In genomic region chr20:35699127-35699913, GRCh38 we compare ENCODE assay signal across 8 cellular contexts. TPM values are rescaled to one million over a fixed set of nuclear protein-coding genes. Genes with fewer than 3 reads are reported as not detected.
DNase-seq lines count a peak whose midpoint lies in the region; ATAC-seq lines count a peak whose summit lies in the region.

TSS of gene NFS1 (minus strand) at chr20:35699352. CDS start at chr20:35699288, 64 bp downstream.
TSS of gene ROMO1 (plus strand) at chr20:35699405. CDS start at chr20:35699633, 228 bp downstream.

- peaks cover 0 to 11% (median 0%) of the 10 kb centered on the region in 8 donors for H3K9me3 Mint-ChIP-seq in CD4-positive, alpha-beta memory T cell
- no peaks in the 10 kb centered on the region for H3K9me3 Mint-ChIP-seq in activated CD8-positive, alpha-beta memory T cell treated with anti-CD3 and anti-CD28 coated beads, Interleukin-2, amount 10 ng/mL, durations not matched to agents 7 days and 5 days (ENCODE audit: low read depth)

- H3K27me3 Mint-ChIP-seq in CD4-positive, alpha-beta memory T cell: no peaks in the 10 kb centered on the region
- H3K27me3 Mint-ChIP-seq in activated CD8-positive, alpha-beta memory T cell treated with anti-CD3 and anti-CD28 coated beads, Interleukin-2, amount 10 ng/mL, durations not matched to agents 7 days and 5 days: no peaks in the 10 kb centered on the region

- H4K8ac ChIP-seq in mesendoderm (ENCODE audit: low read depth, low read length): no peak within 1 kb of the TSS

- peaks cover 33 to 67% (median 42%) of the 10 kb centered on the region in 4 donors for H3K4me1 Mint-ChIP-seq in CD4-positive, alpha-beta memory T cell
- H3K4me1 Mint-ChIP-seq in activated CD8-positive, alpha-beta memory T cell treated with anti-CD3 and anti-CD28 coated beads, Interleukin-2, amount 10 ng/mL, durations not matched to agents 7 days and 5 days: peaks cover 42% of the 10 kb centered on the region

- peak within 1 kb of the TSS; percentile 100 for H3K56ac ChIP-seq in mesendoderm (ENCODE audit: low read length)

- H3K4ac ChIP-seq in mesendoderm (ENCODE audit: low read depth, low read length): peak within 1 kb of the TSS; percentile 87

- peak; percentile 80 for ATAC-seq in GM19455 (IDR thresholded peaks at IDR 0.05; ENCODE audit: unreplicated experiment)
- ATAC-seq in activated CD8-positive, alpha-beta memory T cell treated with anti-CD3 and anti-CD28 coated beads, Interleukin-2, amount 10 ng/mL, durations not matched to agents 7 days and 5 days: peak; percentile 94

- H3K23ac ChIP-seq in mesendoderm (ENCODE audit: low read length): no peak within 1 kb of the TSS

- H3K27ac Mint-ChIP-seq in CD4-positive, alpha-beta memory T cell: peak within 1 kb of the TSS; percentile 93 to 99 (median 97)
- H3K27ac Mint-ChIP-seq in activated CD8-positive, alpha-beta memory T cell treated with anti-CD3 and anti-CD28 coated beads, Interleukin-2, amount 10 ng/mL, durations not matched to agents 7 days and 5 days: peak within 1 kb of the TSS; percentile 98

- peak within 1 kb of the TSS; percentile 92 to 99 (median 95) for H3K4me3 Mint-ChIP-seq in CD4-positive, alpha-beta memory T cell
- peak within 1 kb of the TSS; percentile 90 for H3K4me3 Mint-ChIP-seq in activated CD8-positive, alpha-beta memory T cell treated with anti-CD3 and anti-CD28 coated beads, Interleukin-2, amount 10 ng/mL, durations not matched to agents 7 days and 5 days

- H3K9ac ChIP-seq in endocrine pancreas (ENCODE audit: control insufficient read depth, insufficient read depth, low read length): peak within 1 kb of the TSS; percentile 83
- peak within 1 kb of the TSS; percentile 98 for H3K9ac ChIP-seq in mesendoderm (ENCODE audit: low read length)

- peak within 1 kb of the TSS; percentile 84 for H3K27ac ChIP-seq in CD4-positive, alpha-beta memory T cell (ENCODE audit: low read depth, low read length)
- peak within 1 kb of the TSS; percentile 83 for H3K27ac ChIP-seq in mesendoderm (ENCODE audit: low read depth, low read length)

- peaks cover 38% of the 10 kb centered on the region for H3K4me1 ChIP-seq in CD4-positive, alpha-beta memory T cell (ENCODE audit: insufficient read depth, low read length)
- H3K4me1 ChIP-seq in endocrine pancreas (ENCODE audit: control insufficient read depth, insufficient read depth, low read length) (peaks cover 8% of the 10 kb centered on the region), mesendoderm (ENCODE audit: control insufficient read depth, low read depth, low read length) (no peaks in the 10 kb centered on the region)

- peak; percentile 82 to 88 (median 83) for DNase-seq in CD4-positive, alpha-beta memory T cell
- DNase-seq in HS-27A (ENCODE audit: low read depth) (peak; percentile 69), NOMO-1 (lab: John Stamatoyannopoulos, UW; ENCODE audit: unreplicated experiment in 2 of 2) (peak; percentile 78 to 86), mesendoderm (peak; percentile 95)
- DNase-seq in activated CD8-positive, alpha-beta memory T cell treated with anti-CD3 and anti-CD28 coated beads, Interleukin-2, amount 10 ng/mL, durations not matched to agents 7 days and 5 days: peak; percentile 92
- peak; percentile 68 for DNase-seq in stimulated activated CD8-positive, alpha-beta memory T cell treated with anti-CD3 and anti-CD28 coated beads, Interleukin-15, amount 100 ng/mL, for 1 hour (ENCODE audit: low read depth)

- no peak within 1 kb of the TSS for H2BK15ac ChIP-seq in mesendoderm (replicated peaks; ENCODE audit: low read depth)

- CTCF ChIA-PET in CD4-positive, alpha-beta memory T cell (lab: Charles Lee; ENCODE audit: partially characterized antibody): interaction anchor here (0.8 to 2.8 kb wide), 4 partner anchors 9 to 98 kb away, joined by 3 to 8 read pairs (median 3); partner anchors contain the start of gene PHF20
- CTCF ChIA-PET in activated CD8-positive, alpha-beta memory T cell treated with anti-CD3 and anti-CD28 coated beads, Interleukin-2, amount 10 ng/mL, durations not matched to agents 7 days and 5 days (lab: Charles Lee): interaction anchor here (0.9 to 5.2 kb wide), 13 partner anchors 12 to 255 kb away, joined by 3 to 28 read pairs (median 5); partner anchors contain the start of genes RBM39 and SCAND1

- peak within 1 kb of the TSS; percentile 15 for H3K18ac ChIP-seq in mesendoderm (ENCODE audit: low read length)

- WGBS in mesendoderm (ENCODE audit: extremely low coverage, insufficient coverage, low lambda C conversion rate): no CpG with 5 or more reads among the region's 80 CpGs

- H3K36me3 Mint-ChIP-seq in CD4-positive, alpha-beta memory T cell: peaks cover 27 to 62% of the 10 kb centered on the region in 2 donors
- H3K36me3 Mint-ChIP-seq in activated CD8-positive, alpha-beta memory T cell treated with anti-CD3 and anti-CD28 coated beads, Interleukin-2, amount 10 ng/mL, durations not matched to agents 7 days and 5 days: peaks cover 32% of the 10 kb centered on the region

- no peak within 1 kb of the TSS for H2BK120ac ChIP-seq in mesendoderm (ENCODE audit: low read depth, low read length)

- peaks cover 33% of the 10 kb centered on the region for H3K36me3 ChIP-seq in CD4-positive, alpha-beta memory T cell (ENCODE audit: insufficient read depth, low read length)
- H3K36me3 ChIP-seq in endocrine pancreas (ENCODE audit: control insufficient read depth, insufficient read depth, low read length) (no peaks in the 10 kb centered on the region), mesendoderm (ENCODE audit: control insufficient read depth, insufficient read depth, low read length) (peaks cover under 1% of the 10 kb centered on the region)

- H2AK5ac ChIP-seq in mesendoderm (ENCODE audit: low read length): no peak within 1 kb of the TSS

- peak within 1 kb of the TSS; percentile 95 for H3K4me2 ChIP-seq in mesendoderm (ENCODE audit: low read length)

- peak within 1 kb of the TSS; percentile 90 to 92 for H3K4me3 ChIP-seq in CD4-positive, alpha-beta memory T cell (ENCODE audit: low read length in 2 of 2)
- H3K4me3 ChIP-seq in endocrine pancreas (ENCODE audit: control insufficient read depth, insufficient read depth, low read length) (peak within 1 kb of the TSS; percentile 88), mesendoderm (ENCODE audit: low read length) (peak within 1 kb of the TSS; percentile 98)

- peak within 1 kb of the TSS; percentile 77 for H2BK5ac ChIP-seq in mesendoderm (ENCODE audit: low read length)

- intact Hi-C loops in CD4-positive, alpha-beta memory T cell (cut with micrococcal nuclease): loop anchor here (1.0 to 10.0 kb wide), 6 partner anchors 35 to 235 kb away; partner anchors contain the start of genes CPNE1 and RBM12

- no peaks in the 10 kb centered on the region for H3K9me3 ChIP-seq in CD4-positive, alpha-beta memory T cell (ENCODE audit: control insufficient read depth in 1 of 2, low read length in 2 of 2)
- no peaks in the 10 kb centered on the region for H3K9me3 ChIP-seq in endocrine pancreas (ENCODE audit: control insufficient read depth, low read length)

- peaks cover 1% of the 10 kb centered on the region for H3K79me2 ChIP-seq in mesendoderm (ENCODE audit: control insufficient read depth, insufficient read depth, low read length)

- POLR2A ChIA-PET in CD4-positive, alpha-beta memory T cell (lab: Charles Lee; ENCODE audit: partially characterized antibody): interaction anchor here (0.7 to 6.8 kb wide), 19 partner anchors 12 to 254 kb away, joined by 3 to 100 read pairs (median 4); partner anchors contain the start of genes CPNE1, PHF20, RBM12 and RBM39

- H3K79me1 ChIP-seq in mesendoderm (ENCODE audit: low read length): peaks cover 2% of the 10 kb centered on the region

- H4K5ac ChIP-seq in mesendoderm (ENCODE audit: low read length): no peak within 1 kb of the TSS

- H3K27me3 ChIP-seq in CD4-positive, alpha-beta memory T cell (ENCODE audit: insufficient read depth, low read length): no peaks in the 10 kb centered on the region
- H3K27me3 ChIP-seq in endocrine pancreas (ENCODE audit: control insufficient read depth, insufficient read depth, low read length): no peaks in the 10 kb centered on the region
- no peaks in the 10 kb centered on the region for H3K27me3 ChIP-seq in mesendoderm (ENCODE audit: insufficient read depth, low read length, poor library complexity)

RNA-seq across cellular contexts. Expression of gene NFS1, which starts in this region (rescaled TPM):
- 10 to 100 TPM; 30.3 to 33.6 TPM for total RNA-seq in CD4-positive, alpha-beta memory T cell
- 10 to 100 TPM in 1 of 2 donors, 1 to 10 TPM in 1; 6.3 to 28.3 TPM for polyA plus RNA-seq in CD4-positive, alpha-beta memory T cell
- total RNA-seq in activated CD8-positive, alpha-beta memory T cell treated with anti-CD3 and anti-CD28 coated beads, Interleukin-2, amount 10 ng/mL, durations not matched to agents 7 days and 5 days: 10 to 100 TPM; 34.6 to 35.1 TPM
- polyA plus RNA-seq in mesendoderm (2013, experiment 1 of 2): 10.9 TPM
- polyA plus RNA-seq in mesendoderm (2013, experiment 2 of 2): 10.8 TPM

RNA-seq across cellular contexts. Expression of gene ROMO1, which starts in this region (rescaled TPM):
- 10 to 100 TPM; 38.4 to 43.8 TPM for total RNA-seq in CD4-positive, alpha-beta memory T cell
- polyA plus RNA-seq in CD4-positive, alpha-beta memory T cell: 100 to 1,000 TPM; 273 to 335 TPM
- total RNA-seq in activated CD8-positive, alpha-beta memory T cell treated with anti-CD3 and anti-CD28 coated beads, Interleukin-2, amount 10 ng/mL, durations not matched to agents 7 days and 5 days: 100 to 1,000 TPM; 115 to 122 TPM
- 511 TPM for polyA plus RNA-seq in mesendoderm (2013, experiment 1 of 2)
- polyA plus RNA-seq in mesendoderm (2013, experiment 2 of 2): 508 TPM

Comparison
In these comparisons a context has a peak if more than half of its experiments do, and no peak if none do; other contexts are left out.
1. Peak in every context shown above with its lines: DNase-seq, ATAC-seq, H3K4me3 ChIP-seq and H3K27ac ChIP-seq.